ENCODE assay signal across 30 cellular contexts in genomic region chr11:95565692-95566091, GRCh38.
DNase-seq lines count a peak whose midpoint lies in the region; FAIRE-seq and TF ChIP-seq lines count a peak whose summit lies in the region.
"Had no signal": no experiment of that assay in that cellular context is flagged by ENCODE, and none has a peak within 500 bp of the region (broad histone marks: within the 10 kb centered on the region; RNA-seq: fewer than 3 reads in every experiment).

No MANE protein-coding gene starts in this region.

- no peak overlapping the region for H3K4me3 Mint-ChIP-seq in activated CD4-positive, alpha-beta T cell treated with anti-CD3 and anti-CD28 coated beads, Interleukin-2, amount 10 ng/mL, durations not matched to agents 7 days and 5 days
- no peak overlapping the region for H3K4me3 Mint-ChIP-seq in activated T-helper 1 cell treated with anti-CD3 and anti-CD28 coated beads, Interleukin-12 subunit alpha, Interleukin-12 subunit beta, Interleukin-2, Interleukin-4 antibody, amounts not matched to agents 30 ng/mL and 10 ng/mL and 1 ng/mL, durations not matched to agents 14 hours and 24 hours and 36 hours
- H3K4me3 Mint-ChIP-seq: activated CD4-positive, alpha-beta memory T cell treated with anti-CD3 and anti-CD28 coated beads, Interleukin-2, amount 10 ng/mL, durations not matched to agents 7 days and 5 days; activated naive CD8-positive, alpha-beta T cell treated with anti-CD3 and anti-CD28 coated beads for 36 hours; central memory CD8-positive, alpha-beta T cell had no signal

- peak overlapping the region; percentile 44 for H2AFZ ChIP-seq in mammary epithelial cell (ENCODE audit: low read depth, low read length)
- H2AFZ ChIP-seq: GM23248 had no signal

- H3K9me3 ChIP-seq in mammary epithelial cell (replicated peaks; ENCODE audit: insufficient read depth, low read length) (peaks cover 10% of the 10 kb centered on the region), neutrophil (no peaks in the 10 kb centered on the region)
- H3K9me3 ChIP-seq: pancreas, Peyer's patch had no signal

- no peaks in the 10 kb centered on the region for H4K20me1 ChIP-seq in mammary epithelial cell (ENCODE audit: insufficient read depth, low read length)

- peaks cover 10% of the 10 kb centered on the region for H3K4me1 Mint-ChIP-seq in activated CD4-positive, alpha-beta T cell treated with anti-CD3 and anti-CD28 coated beads, Interleukin-2, amount 10 ng/mL, durations not matched to agents 7 days and 5 days
- H3K4me1 Mint-ChIP-seq in activated T-helper 1 cell treated with anti-CD3 and anti-CD28 coated beads, Interleukin-12 subunit alpha, Interleukin-12 subunit beta, Interleukin-2, Interleukin-4 antibody, amounts not matched to agents 30 ng/mL and 10 ng/mL and 1 ng/mL, durations not matched to agents 14 hours and 24 hours and 36 hours (ENCODE audit: low read depth) = peaks cover 38% of the 10 kb centered on the region
- H3K4me1 Mint-ChIP-seq: central memory CD8-positive, alpha-beta T cell had no signal

- CTCF ChIA-PET in mammary epithelial cell (lab: Charles Lee; ENCODE audit: low non-redundant PET) = no interaction called here
- CTCF ChIA-PET in activated CD4-positive, alpha-beta T cell treated with anti-CD3 and anti-CD28 coated beads, Interleukin-2, amount 10 ng/mL, durations not matched to agents 7 days and 5 days (lab: Charles Lee) = interaction anchor here (0.6 to 1.7 kb wide), 4 partner anchors 8 to 318 kb away, joined by 3 to 4 read pairs (median 3); no protein-coding TSS in a partner anchor

- H3K36me3 ChIP-seq in mammary epithelial cell (ENCODE audit: insufficient read depth, low read length) (no peaks in the 10 kb centered on the region), neutrophil (no peaks in the 10 kb centered on the region)
- H3K36me3 ChIP-seq: esophagus squamous epithelium, pancreas, Peyer's patch, right atrium auricular region, spleen had no signal

- H3K27ac Mint-ChIP-seq in activated CD4-positive, alpha-beta T cell treated with anti-CD3 and anti-CD28 coated beads, Interleukin-2, amount 10 ng/mL, durations not matched to agents 7 days and 5 days = no peak overlapping the region
- no peak overlapping the region for H3K27ac Mint-ChIP-seq in activated T-helper 1 cell treated with anti-CD3 and anti-CD28 coated beads, Interleukin-12 subunit alpha, Interleukin-12 subunit beta, Interleukin-2, Interleukin-4 antibody, amounts not matched to agents 30 ng/mL and 10 ng/mL and 1 ng/mL, durations not matched to agents 14 hours and 24 hours and 36 hours
- H3K27ac Mint-ChIP-seq: activated CD4-positive, alpha-beta memory T cell treated with anti-CD3 and anti-CD28 coated beads, Interleukin-2, amount 10 ng/mL, durations not matched to agents 7 days and 5 days; activated naive CD8-positive, alpha-beta T cell treated with anti-CD3 and anti-CD28 coated beads for 36 hours had no signal

- H3K79me2 ChIP-seq in mammary epithelial cell (ENCODE audit: insufficient read depth, low read length) = no peaks in the 10 kb centered on the region

- H3K4me3 ChIP-seq in mammary epithelial cell (replicated peaks in 1 of 3; ENCODE audit: insufficient read depth in 1 of 3, low read depth in 2 of 3, low read length in 3 of 3) (no peak overlapping the region), neutrophil (ENCODE audit: low read depth in 1 of 2, low read length in 1 of 2) (no peak overlapping the region)
- H3K4me3 ChIP-seq: esophagus squamous epithelium, GM23248, pancreas, Peyer's patch, right atrium auricular region, spleen had no signal

- peaks cover 20% of the 10 kb centered on the region for H3K9me3 Mint-ChIP-seq in activated CD4-positive, alpha-beta T cell treated with anti-CD3 and anti-CD28 coated beads, Interleukin-2, amount 10 ng/mL, durations not matched to agents 7 days and 5 days
- peaks cover 23% of the 10 kb centered on the region for H3K9me3 Mint-ChIP-seq in activated T-helper 1 cell treated with anti-CD3 and anti-CD28 coated beads, Interleukin-12 subunit alpha, Interleukin-12 subunit beta, Interleukin-2, Interleukin-4 antibody, amounts not matched to agents 30 ng/mL and 10 ng/mL and 1 ng/mL, durations not matched to agents 14 hours and 24 hours and 36 hours

- H3K27me3 ChIP-seq in mammary epithelial cell (ENCODE audit: insufficient read depth, low read length) (no peaks in the 10 kb centered on the region), neutrophil (no peaks in the 10 kb centered on the region)
- H3K27me3 ChIP-seq: esophagus squamous epithelium, pancreas, Peyer's patch, right atrium auricular region, spleen had no signal

- intact Hi-C loops in mammary epithelial cell (cut with micrococcal nuclease) = no loop called here
- intact Hi-C loops in activated T-helper 1 cell treated with anti-CD3 and anti-CD28 coated beads, Interleukin-12 subunit alpha, Interleukin-12 subunit beta, Interleukin-2, Interleukin-4 antibody, amounts not matched to agents 30 ng/mL and 10 ng/mL and 1 ng/mL, durations not matched to agents 14 hours and 24 hours and 36 hours (cut with micrococcal nuclease) = no loop called here

- H3K4me1 ChIP-seq in mammary epithelial cell (ENCODE audit: insufficient read depth, low read length) (peaks cover 5% of the 10 kb centered on the region), neutrophil (ENCODE audit: control insufficient read depth in 1 of 2, insufficient read depth in 1 of 2, low read depth in 1 of 2, low read length in 1 of 2) (peaks cover 0 to 17% of the 10 kb centered on the region in 2 experiments)
- H3K4me1 ChIP-seq: pancreas, Peyer's patch had no signal

- BruUV-seq in mammary epithelial cell (replicated peaks; lab: Mats Ljungman, UMichigan) = no TSS peak

- 24% methylated on average over 2 of the region's 2 CpGs for WGBS in mammary epithelial cell (ENCODE audit: low coverage, missing lambda C conversion rate)

- H3K9ac ChIP-seq in mammary epithelial cell (ENCODE audit: insufficient read depth, low read length) = no peak overlapping the region
- H3K9ac ChIP-seq: GM23248 had no signal

- POLR2A ChIA-PET in activated CD4-positive, alpha-beta T cell treated with anti-CD3 and anti-CD28 coated beads, Interleukin-2, amount 10 ng/mL, durations not matched to agents 7 days and 5 days (lab: Charles Lee) = interaction anchor here (0.7 kb wide), 1 partner anchor 8 kb away, joined by 4 read pairs; no protein-coding TSS in a partner anchor

- dilution Hi-C loops in mammary epithelial cell (cut with HindIII; ENCODE audit: low sequenced_read_pairs) = no loop called here

- in situ Hi-C loops in mammary epithelial cell (cut with MboI; ENCODE audit: low sequenced_read_pairs in 2 of 2) = no loop called here

- H3K27ac ChIP-seq in mammary epithelial cell (ENCODE audit: insufficient read depth, low read depth, low read length) = no peak overlapping the region
- H3K27ac ChIP-seq in neutrophil = peak overlapping the region; percentile 19
- H3K27ac ChIP-seq: esophagus squamous epithelium, GM23248, pancreas, Peyer's patch, right atrium auricular region, spleen had no signal

- FAIRE-seq in D721Med (lab: Jason Lieb, UNC) = peak; percentile 68
- FAIRE-seq: endometrium, GM12891, HepG2, pancreas had no signal

- no peaks in the 10 kb centered on the region for H3K27me3 Mint-ChIP-seq in activated CD4-positive, alpha-beta T cell treated with anti-CD3 and anti-CD28 coated beads, Interleukin-2, amount 10 ng/mL, durations not matched to agents 7 days and 5 days
- no peaks in the 10 kb centered on the region for H3K27me3 Mint-ChIP-seq in activated T-helper 1 cell treated with anti-CD3 and anti-CD28 coated beads, Interleukin-12 subunit alpha, Interleukin-12 subunit beta, Interleukin-2, Interleukin-4 antibody, amounts not matched to agents 30 ng/mL and 10 ng/mL and 1 ng/mL, durations not matched to agents 14 hours and 24 hours and 36 hours (ENCODE audit: insufficient read depth)
- H3K27me3 Mint-ChIP-seq: activated CD4-positive, alpha-beta memory T cell treated with anti-CD3 and anti-CD28 coated beads, Interleukin-2, amount 10 ng/mL, durations not matched to agents 7 days and 5 days had no signal

- H3K36me3 Mint-ChIP-seq in activated CD4-positive, alpha-beta T cell treated with anti-CD3 and anti-CD28 coated beads, Interleukin-2, amount 10 ng/mL, durations not matched to agents 7 days and 5 days (ENCODE audit: low read depth) = peaks cover 8% of the 10 kb centered on the region
- peaks cover 2% of the 10 kb centered on the region for H3K36me3 Mint-ChIP-seq in activated T-helper 1 cell treated with anti-CD3 and anti-CD28 coated beads, Interleukin-12 subunit alpha, Interleukin-12 subunit beta, Interleukin-2, Interleukin-4 antibody, amounts not matched to agents 30 ng/mL and 10 ng/mL and 1 ng/mL, durations not matched to agents 14 hours and 24 hours and 36 hours (ENCODE audit: low read depth)

- TF ChIP-seq CTCF in D721Med (IDR thresholded peaks at IDR 0.05; ENCODE audit: insufficient read depth, missing control alignments) = no peak
- no peak for TF ChIP-seq CTCF in mammary epithelial cell (conservative IDR thresholded peaks at IDR 0.05 in 1 of 2, IDR thresholded peaks at IDR 0.05 in 1 of 2; ENCODE audit: extremely low read depth in 1 of 2, insufficient read depth in 1 of 2, low read depth in 1 of 2, low read length in 2 of 2)
- TF ChIP-seq CTCF in neutrophil (IDR thresholded peaks at IDR 0.05) = no peak

- no peak overlapping the region for H3K4me2 ChIP-seq in mammary epithelial cell (ENCODE audit: insufficient read depth, low read depth, low read length)

- DNase-seq in D721Med (ENCODE audit: insufficient read length, low spot score) = peak; percentile 17
- peak; percentile 66 for DNase-seq in SK-N-DZ (ENCODE audit: low spot score)
- no peak for DNase-seq in mammary epithelial cell
- no peak for DNase-seq in activated CD4-positive, alpha-beta T cell treated with anti-CD3 and anti-CD28 coated beads, Interleukin-2, amount 10 ng/mL, durations not matched to agents 7 days and 5 days
- DNase-seq in activated T-helper 1 cell treated with anti-CD3 and anti-CD28 coated beads, Interleukin-12 subunit alpha, Interleukin-12 subunit beta, Interleukin-2, Interleukin-4 antibody, amounts not matched to agents 30 ng/mL and 10 ng/mL and 1 ng/mL, durations not matched to agents 14 hours and 24 hours and 36 hours (ENCODE audit: low spot score) = no peak
- DNase-seq in iPS-NIHi11 (ENCODE audit: low spot score) = no peak
- DNase-seq: activated CD4-positive, alpha-beta memory T cell treated with anti-CD3 and anti-CD28 coated beads, Interleukin-2, amount 10 ng/mL, durations not matched to agents 7 days and 5 days; activated CD4-positive, CD25-positive, alpha-beta regulatory T cell treated with anti-CD3 and anti-CD28 coated beads, Interleukin-2, amount 50 U/mL, for 72 hours; activated effector memory CD4-positive, alpha-beta T cell treated with Interleukin-2 at 50 U/mL for 16 hours; activated naive CD8-positive, alpha-beta T cell treated with anti-CD3 and anti-CD28 coated beads for 36 hours; C1 segment of cervical spinal cord; Calu3; dermis blood vessel endothelial cell; EL; esophagus squamous epithelium; foreskin melanocyte; GM23248; NCI-H187; NCI-H526; pancreas; Peyer's patch; SHP77 treated with DMSO at 0.1 percent for 48 hours; spleen; stimulated activated CD4-positive, alpha-beta T cell treated with anti-CD3 and anti-CD28 coated beads, Interleukin-2, amount 100 ng/mL, for 48 hours had no signal

Comparison
In these comparisons a context has a peak if more than half of its experiments do, and no peak if none do; other contexts are left out.
1. DNase-seq: peak in D721Med (single experiment) and SK-N-DZ (single experiment); none in mammary epithelial cell (single experiment), activated CD4-positive, alpha-beta T cell treated with anti-CD3 and anti-CD28 coated beads, Interleukin-2, amount 10 ng/mL, durations not matched to agents 7 days and 5 days (single experiment), activated T-helper 1 cell treated with anti-CD3 and anti-CD28 coated beads, Interleukin-12 subunit alpha, Interleukin-12 subunit beta, Interleukin-2, Interleukin-4 antibody, amounts not matched to agents 30 ng/mL and 10 ng/mL and 1 ng/mL, durations not matched to agents 14 hours and 24 hours and 36 hours (single experiment) and iPS-NIHi11 (single experiment).